Comparison of ENCODE assay signal across 21 cellular contexts in genomic region chr17:57330587-57330986, GRCh38.
A peak's percentile ranks its signal among the peaks of the same experiment; 100 is the strongest.
DNase-seq lines count a peak whose midpoint lies in the region; ATAC-seq, FAIRE-seq and TF ChIP-seq lines count a peak whose summit lies in the region.
"Had no signal": no experiment of that assay in that cellular context is flagged by ENCODE, and none has a peak within 500 bp of the region (broad histone marks: within the 10 kb centered on the region; RNA-seq: fewer than 3 reads in every experiment).

No MANE protein-coding gene starts in this region.

- no peak overlapping the region for H3K9ac ChIP-seq in kidney (ENCODE audit: low read length in 2 of 2)

- peaks cover 0 to 54% (median 16%) of the 10 kb centered on the region in 12 donors for H3K4me1 ChIP-seq in heart left ventricle
- H3K4me1 ChIP-seq in kidney (ENCODE audit: control insufficient read depth in 1 of 2, insufficient read depth in 1 of 2, low read depth in 1 of 2, low read length in 2 of 2): peaks cover 10 to 19% of the 10 kb centered on the region in 2 donors
- H3K4me1 ChIP-seq in sigmoid colon: peaks cover 0 to 15% (median 8%) of the 10 kb centered on the region in 4 donors

- H3K27ac ChIP-seq in heart left ventricle (peak overlapping the region; percentile 26 to 87 (median 76)), kidney (ENCODE audit: low read depth in 2 of 2, low read length in 2 of 2) (peak overlapping the region; percentile 74 to 88), sigmoid colon (peak overlapping the region in 3 of 4 donors; percentile 37 to 50 (median 48))

- H3K36me3 Mint-ChIP-seq in activated T-helper 1 cell treated with anti-CD3 and anti-CD28 coated beads, Interleukin-12 subunit alpha, Interleukin-12 subunit beta, Interleukin-2, Interleukin-4 antibody, amounts not matched to agents 30 ng/mL and 10 ng/mL and 1 ng/mL, durations not matched to agents 14 hours and 24 hours and 36 hours (ENCODE audit: low read depth): peaks cover 24% of the 10 kb centered on the region

- TF ChIP-seq POLR2A in heart left ventricle (IDR thresholded peaks at IDR 0.05) (no peak), sigmoid colon (IDR thresholded peaks at IDR 0.05) (no peak)

- H3K9me3 ChIP-seq in heart left ventricle (no peaks in the 10 kb centered on the region), kidney (ENCODE audit: control insufficient read depth in 1 of 2, low read length in 2 of 2) (no peaks in the 10 kb centered on the region), sigmoid colon (no peaks in the 10 kb centered on the region)

- 98 to 99% (median 98%) methylated on average over 6 of the region's 6 CpGs for WGBS in heart left ventricle, 4 donors
- 96% methylated on average over 6 of the region's 6 CpGs for WGBS in sigmoid colon, 2 donors

- peaks cover 42% of the 10 kb centered on the region for H3K4me1 Mint-ChIP-seq in activated T-helper 1 cell treated with anti-CD3 and anti-CD28 coated beads, Interleukin-12 subunit alpha, Interleukin-12 subunit beta, Interleukin-2, Interleukin-4 antibody, amounts not matched to agents 30 ng/mL and 10 ng/mL and 1 ng/mL, durations not matched to agents 14 hours and 24 hours and 36 hours (ENCODE audit: low read depth)

- no peak overlapping the region for H3K4me3 Mint-ChIP-seq in activated T-helper 1 cell treated with anti-CD3 and anti-CD28 coated beads, Interleukin-12 subunit alpha, Interleukin-12 subunit beta, Interleukin-2, Interleukin-4 antibody, amounts not matched to agents 30 ng/mL and 10 ng/mL and 1 ng/mL, durations not matched to agents 14 hours and 24 hours and 36 hours
- H3K4me3 Mint-ChIP-seq: B cell, H9 had no signal

- H3K36me3 ChIP-seq in heart left ventricle: no peaks in the 10 kb centered on the region
- no peaks in the 10 kb centered on the region for H3K36me3 ChIP-seq in kidney (ENCODE audit: control insufficient read depth in 1 of 2, insufficient read depth in 2 of 2, low read length in 2 of 2)
- H3K36me3 ChIP-seq in sigmoid colon: no peaks in the 10 kb centered on the region

- no peak for FAIRE-seq in kidney (lab: Jason Lieb, UNC)
- FAIRE-seq: HTR-8/SVneo, RCC 7860 had no signal

- no peak for ATAC-seq in heart left ventricle
- ATAC-seq in HG03196 (IDR thresholded peaks at IDR 0.05; ENCODE audit: unreplicated experiment): no peak
- ATAC-seq in HG03460 (IDR thresholded peaks at IDR 0.05; ENCODE audit: unreplicated experiment): no peak

- H3K4me3 ChIP-seq in heart left ventricle (no peak overlapping the region), kidney (ENCODE audit: low read length in 2 of 2) (no peak overlapping the region), sigmoid colon (no peak overlapping the region)

- H3K27me3 ChIP-seq in heart left ventricle (no peaks in the 10 kb centered on the region), sigmoid colon (no peaks in the 10 kb centered on the region)

- TF ChIP-seq EP300 in sigmoid colon (IDR thresholded peaks at IDR 0.05): no peak

- H3K27ac Mint-ChIP-seq in activated T-helper 1 cell treated with anti-CD3 and anti-CD28 coated beads, Interleukin-12 subunit alpha, Interleukin-12 subunit beta, Interleukin-2, Interleukin-4 antibody, amounts not matched to agents 30 ng/mL and 10 ng/mL and 1 ng/mL, durations not matched to agents 14 hours and 24 hours and 36 hours: peak overlapping the region; percentile 8
- H3K27ac Mint-ChIP-seq: B cell had no signal

- intact Hi-C loops in heart left ventricle (cut with DNase I): loop anchor here in 1 of 10 donors (5.0 kb wide), 1 partner anchor 43 kb away; no protein-coding TSS in a partner anchor
- intact Hi-C loops in cardiac septum (cut with DNase I): no loop called here
- intact Hi-C loops in activated T-helper 1 cell treated with anti-CD3 and anti-CD28 coated beads, Interleukin-12 subunit alpha, Interleukin-12 subunit beta, Interleukin-2, Interleukin-4 antibody, amounts not matched to agents 30 ng/mL and 10 ng/mL and 1 ng/mL, durations not matched to agents 14 hours and 24 hours and 36 hours (cut with micrococcal nuclease): no loop called here
- intact Hi-C loops in kidney (cut with DNase I): no loop called here
- intact Hi-C loops in sigmoid colon (cut with DNase I): no loop called here

- TF ChIP-seq CTCF in heart left ventricle (IDR thresholded peaks at IDR 0.05) (no peak), kidney (IDR thresholded peaks at IDR 0.05; ENCODE audit: borderline replicate concordance, extremely low read depth, insufficient read depth) (no peak), sigmoid colon (IDR thresholded peaks at IDR 0.05) (no peak)

- H3K9me3 Mint-ChIP-seq in activated T-helper 1 cell treated with anti-CD3 and anti-CD28 coated beads, Interleukin-12 subunit alpha, Interleukin-12 subunit beta, Interleukin-2, Interleukin-4 antibody, amounts not matched to agents 30 ng/mL and 10 ng/mL and 1 ng/mL, durations not matched to agents 14 hours and 24 hours and 36 hours: no peaks in the 10 kb centered on the region
- H3K9me3 Mint-ChIP-seq: H9 had no signal

- H3K27me3 Mint-ChIP-seq in activated T-helper 1 cell treated with anti-CD3 and anti-CD28 coated beads, Interleukin-12 subunit alpha, Interleukin-12 subunit beta, Interleukin-2, Interleukin-4 antibody, amounts not matched to agents 30 ng/mL and 10 ng/mL and 1 ng/mL, durations not matched to agents 14 hours and 24 hours and 36 hours (ENCODE audit: insufficient read depth): no peaks in the 10 kb centered on the region
- H3K27me3 Mint-ChIP-seq: B cell had no signal

- no peak for DNase-seq in heart left ventricle
- DNase-seq in cardiac septum (ENCODE audit: low spot score): no peak
- DNase-seq in activated T-helper 1 cell treated with anti-CD3 and anti-CD28 coated beads, Interleukin-12 subunit alpha, Interleukin-12 subunit beta, Interleukin-2, Interleukin-4 antibody, amounts not matched to agents 30 ng/mL and 10 ng/mL and 1 ng/mL, durations not matched to agents 14 hours and 24 hours and 36 hours (ENCODE audit: low spot score): no peak
- no peak for DNase-seq in kidney
- no peak for DNase-seq in sigmoid colon
- DNase-seq in NK-92 treated with Interleukin-12 subunit alpha and Interleukin-12 subunit beta, amount 100 ng/mL, for 24 hours (lab: John Stamatoyannopoulos, UW): no peak
- DNase-seq: COR-L47, GDM1, H9, Karpas-422, NCI-H1417 treated with DMSO at 0.1 percent for 48 hours, NCI-H1930, NCI-H2171, NCI-H446 treated with DMSO at 0.1 percent for 48 hours, NCI-H69, SHP77 had no signal
